In genomic region chr11:128608732-128609131, GRCh38 we compare ENCODE assay signal across 2 cellular contexts.
TF ChIP-seq lines count a peak whose summit lies in the region.

No MANE protein-coding gene starts in this region.

TF ChIP-seq in GM23338, 12 proteins besides CTCF, POLR2A, EP300 and RAD21 (continued from another document):
- TF ChIP-seq REST (IDR thresholded peaks at IDR 0.05; ENCODE audit: unreplicated experiment) = no peak
- no peak for TF ChIP-seq JUNB (IDR thresholded peaks at IDR 0.05; ENCODE audit: unreplicated experiment)
- TF ChIP-seq EZH2phosphoT487 (IDR thresholded peaks at IDR 0.05; ENCODE audit: unreplicated experiment) = no peak
- TF ChIP-seq ETS1 (IDR thresholded peaks at IDR 0.05) = no peak
- TF ChIP-seq POLR2AphosphoS5 (IDR thresholded peaks at IDR 0.05; ENCODE audit: low read depth) = no peak
- no peak for TF ChIP-seq NANOG (IDR thresholded peaks at IDR 0.05; ENCODE audit: borderline replicate concordance)
- no peak for TF ChIP-seq CREB1 (CRISPR knock-in tag; IDR thresholded peaks at IDR 0.05; ENCODE audit: low read depth)
- no peak for TF ChIP-seq ZNF331 (CRISPR knock-in tag; IDR thresholded peaks at IDR 0.05; ENCODE audit: low read depth)
- TF ChIP-seq ZNF114 (CRISPR knock-in tag; IDR thresholded peaks at IDR 0.05) = no peak
- no peak for TF ChIP-seq EZH2 (IDR thresholded peaks at IDR 0.05; ENCODE audit: low read depth, unreplicated experiment)
- no peak for TF ChIP-seq ZNF462 (CRISPR knock-in tag; IDR thresholded peaks at IDR 0.05)
TF ChIP-seq in GM23338: peak in this region for 0.

TF ChIP-seq in WTC11, 78 proteins besides CTCF, POLR2A, EP300 and RAD21 (continued from another document):
- TF ChIP-seq ATF6 (CRISPR knock-in tag; IDR thresholded peaks at IDR 0.05) (no peak), CDX4 (CRISPR knock-in tag; IDR thresholded peaks at IDR 0.05; ENCODE audit: borderline replicate concordance) (no peak), CBFB (CRISPR knock-in tag; IDR thresholded peaks at IDR 0.05; ENCODE audit: low read depth) (no peak), ZNF219 (CRISPR knock-in tag; IDR thresholded peaks at IDR 0.05; ENCODE audit: borderline replicate concordance) (no peak), ZNF317 (CRISPR knock-in tag; IDR thresholded peaks at IDR 0.05; ENCODE audit: borderline replicate concordance, low read depth) (no peak), FOXK1 (CRISPR knock-in tag; IDR thresholded peaks at IDR 0.05) (no peak), USF2 (CRISPR knock-in tag; IDR thresholded peaks at IDR 0.05) (no peak), KAT7 (CRISPR knock-in tag; IDR thresholded peaks at IDR 0.05; ENCODE audit: borderline replicate concordance) (no peak), FOXP4 (CRISPR knock-in tag; IDR thresholded peaks at IDR 0.05) (no peak), ZBTB43 (CRISPR knock-in tag; IDR thresholded peaks at IDR 0.05) (no peak), IRF1 (CRISPR knock-in tag; IDR thresholded peaks at IDR 0.05) (no peak)
TF ChIP-seq in WTC11: peak in this region for 0.
